ENCODE assay signal across 9 cellular contexts in genomic region chr2:241859017-241859435, GRCh38. TPM values are rescaled to one million over a fixed set of nuclear protein-coding genes. Genes with fewer than 3 reads are reported as not detected.
DNase-seq lines count a peak whose midpoint lies in the region; ATAC-seq and TF ChIP-seq lines count a peak whose summit lies in the region.
"Had no signal": no experiment of that assay in that cellular context is flagged by ENCODE, and none has a peak within 500 bp of the region (broad histone marks: within the 10 kb centered on the region; RNA-seq: fewer than 3 reads in every experiment).

No MANE protein-coding gene starts in this region.

- intact Hi-C loops in activated T-helper 1 cell treated with anti-CD3 and anti-CD28 coated beads, Interleukin-12 subunit alpha, Interleukin-12 subunit beta, Interleukin-2, Interleukin-4 antibody, amounts not matched to agents 30 ng/mL and 10 ng/mL and 1 ng/mL, durations not matched to agents 14 hours and 24 hours and 36 hours (cut with micrococcal nuclease), result loop anchor here (1.0 kb wide), 4 partner anchors 9 to 125 kb away; partner anchors contain the start of gene D2HGDH

- DNase-seq in GM10266 (ENCODE audit: extremely low spot score) (no peak), omental fat pad (ENCODE audit: low spot score) (no peak), DMS114 treated with DMSO at 0.1 percent for 48 hours (lab: John Stamatoyannopoulos, UW; ENCODE audit: unreplicated experiment) (no peak), NCI-H1436 (lab: John Stamatoyannopoulos, UW) (no peak), NOMO-1 (lab: John Stamatoyannopoulos, UW; ENCODE audit: unreplicated experiment in 2 of 2) (no peak)
- DNase-seq in activated T-helper 1 cell treated with anti-CD3 and anti-CD28 coated beads, Interleukin-12 subunit alpha, Interleukin-12 subunit beta, Interleukin-2, Interleukin-4 antibody, amounts not matched to agents 30 ng/mL and 10 ng/mL and 1 ng/mL, durations not matched to agents 14 hours and 24 hours and 36 hours (ENCODE audit: low spot score), result no peak

- H3K27ac Mint-ChIP-seq in activated T-helper 1 cell treated with anti-CD3 and anti-CD28 coated beads, Interleukin-12 subunit alpha, Interleukin-12 subunit beta, Interleukin-2, Interleukin-4 antibody, amounts not matched to agents 30 ng/mL and 10 ng/mL and 1 ng/mL, durations not matched to agents 14 hours and 24 hours and 36 hours, result peak overlapping the region; percentile 99

- ATAC-seq in GM21619 (IDR thresholded peaks at IDR 0.05; ENCODE audit: unreplicated experiment) (peak; percentile 21), omental fat pad (ENCODE audit: low FRiP score) (peak; percentile 1), GM21526 (IDR thresholded peaks at IDR 0.05; ENCODE audit: low FRiP score, unreplicated experiment) (no peak)

- peak overlapping the region; percentile 88 for H3K4me3 Mint-ChIP-seq in activated T-helper 1 cell treated with anti-CD3 and anti-CD28 coated beads, Interleukin-12 subunit alpha, Interleukin-12 subunit beta, Interleukin-2, Interleukin-4 antibody, amounts not matched to agents 30 ng/mL and 10 ng/mL and 1 ng/mL, durations not matched to agents 14 hours and 24 hours and 36 hours

- no peaks in the 10 kb centered on the region for H3K27me3 Mint-ChIP-seq in activated T-helper 1 cell treated with anti-CD3 and anti-CD28 coated beads, Interleukin-12 subunit alpha, Interleukin-12 subunit beta, Interleukin-2, Interleukin-4 antibody, amounts not matched to agents 30 ng/mL and 10 ng/mL and 1 ng/mL, durations not matched to agents 14 hours and 24 hours and 36 hours (ENCODE audit: insufficient read depth)

- peak; percentile 6 for TF ChIP-seq CTCF in GM10266 (IDR thresholded peaks at IDR 0.05; ENCODE audit: control insufficient read depth, insufficient read depth, low read depth, missing control alignments)
- no peak for TF ChIP-seq CTCF in omental fat pad (IDR thresholded peaks at IDR 0.05)

- peaks cover under 1% of the 10 kb centered on the region for H3K9me3 Mint-ChIP-seq in activated T-helper 1 cell treated with anti-CD3 and anti-CD28 coated beads, Interleukin-12 subunit alpha, Interleukin-12 subunit beta, Interleukin-2, Interleukin-4 antibody, amounts not matched to agents 30 ng/mL and 10 ng/mL and 1 ng/mL, durations not matched to agents 14 hours and 24 hours and 36 hours

- H3K36me3 Mint-ChIP-seq in activated T-helper 1 cell treated with anti-CD3 and anti-CD28 coated beads, Interleukin-12 subunit alpha, Interleukin-12 subunit beta, Interleukin-2, Interleukin-4 antibody, amounts not matched to agents 30 ng/mL and 10 ng/mL and 1 ng/mL, durations not matched to agents 14 hours and 24 hours and 36 hours (ENCODE audit: low read depth), result peaks cover 10% of the 10 kb centered on the region

- H3K4me1 Mint-ChIP-seq in activated T-helper 1 cell treated with anti-CD3 and anti-CD28 coated beads, Interleukin-12 subunit alpha, Interleukin-12 subunit beta, Interleukin-2, Interleukin-4 antibody, amounts not matched to agents 30 ng/mL and 10 ng/mL and 1 ng/mL, durations not matched to agents 14 hours and 24 hours and 36 hours (ENCODE audit: low read depth), result peaks cover 51% of the 10 kb centered on the region

RNA-seq across cellular contexts. Expression of gene PDCD1, which starts 0.3 kb away (rescaled TPM):
- 67.8 and 69.1 TPM in 2 replicates for total RNA-seq in activated T-helper 1 cell treated with anti-CD3 and anti-CD28 coated beads, Interleukin-12 subunit alpha, Interleukin-12 subunit beta, Interleukin-2, Interleukin-4 antibody, amounts not matched to agents 30 ng/mL and 10 ng/mL and 1 ng/mL, durations not matched to agents 14 hours and 24 hours and 36 hours
- total RNA-seq in omental fat pad, result 1 to 10 TPM in 1 of 4 donors, under 1 TPM in 3; 0.37 to 4.8 (median 0.68) TPM
- total RNA-seq: LHCN-M2 had no signal

RNA-seq across cellular contexts. Expression of gene RTP5, which starts 10.5 kb away (rescaled TPM):
- not detected in 2 replicates for total RNA-seq in activated T-helper 1 cell treated with anti-CD3 and anti-CD28 coated beads, Interleukin-12 subunit alpha, Interleukin-12 subunit beta, Interleukin-2, Interleukin-4 antibody, amounts not matched to agents 30 ng/mL and 10 ng/mL and 1 ng/mL, durations not matched to agents 14 hours and 24 hours and 36 hours
- total RNA-seq in omental fat pad, result under 1 TPM in 1 of 4 donors, not detected in 3; 0.96 TPM
- total RNA-seq: LHCN-M2 had no signal

RNA-seq across cellular contexts. Expression of gene NEU4, which starts 50.0 kb away (rescaled TPM):
- total RNA-seq in activated T-helper 1 cell treated with anti-CD3 and anti-CD28 coated beads, Interleukin-12 subunit alpha, Interleukin-12 subunit beta, Interleukin-2, Interleukin-4 antibody, amounts not matched to agents 30 ng/mL and 10 ng/mL and 1 ng/mL, durations not matched to agents 14 hours and 24 hours and 36 hours, result 0.61 and 0.80 TPM in 2 replicates
- total RNA-seq in omental fat pad, result 1 to 10 TPM in 3 of 4 donors, under 1 TPM in 1; 0.79 to 4.4 (median 2.5) TPM
- total RNA-seq: LHCN-M2 had no signal

Comparison
In these comparisons a context has a peak if more than half of its experiments do, and no peak if none do; other contexts are left out.
1. RNA of gene PDCD1, which starts 0.3 kb away (total RNA-seq): 67.8 to 69.1 TPM in activated T-helper 1 cell treated with anti-CD3 and anti-CD28 coated beads, Interleukin-12 subunit alpha, Interleukin-12 subunit beta, Interleukin-2, Interleukin-4 antibody, amounts not matched to agents 30 ng/mL and 10 ng/mL and 1 ng/mL, durations not matched to agents 14 hours and 24 hours and 36 hours; 0.37 to 4.8 TPM in omental fat pad; every median in the first group is over 10 times any median in the second.